Comparison of ENCODE assay signal across 26 cellular contexts in the genomic region with DNA sequence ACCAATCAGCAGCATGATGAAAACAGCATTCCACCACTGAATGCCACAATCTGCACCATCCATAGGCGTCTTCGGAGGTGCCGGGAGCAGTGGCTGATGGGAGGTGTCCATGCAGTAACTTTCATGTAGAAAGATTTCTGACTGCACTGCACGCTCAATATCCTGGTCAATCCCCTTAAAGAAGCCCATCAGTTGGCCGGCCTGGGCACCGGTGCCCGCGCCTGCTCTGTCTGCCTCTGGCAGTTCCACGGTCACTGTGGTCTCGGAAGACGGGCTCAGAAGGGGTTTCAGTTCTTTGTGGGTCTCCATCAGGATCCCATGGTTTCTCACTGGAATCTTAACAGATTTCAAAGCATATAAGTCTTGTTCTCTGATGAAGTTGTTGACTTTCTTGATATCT.
"Had no signal": no experiment of that assay in that cellular context is flagged by ENCODE, and none has a peak within 500 bp of the region (broad histone marks: within the 10 kb centered on the region; RNA-seq: fewer than 3 reads in every experiment).

No MANE protein-coding gene starts in this region.

- H3K27me3 ChIP-seq: dorsolateral prefrontal cortex, gastrocnemius medialis, heart right ventricle, sigmoid colon, spleen, tibial nerve, upper lobe of left lung had no signal

- H3K79me2 ChIP-seq: parathyroid adenoma had no signal

- H2AFZ ChIP-seq: parathyroid adenoma had no signal

- H3K9me3 Mint-ChIP-seq: immature natural killer cell; naive B cell; natural killer cell treated with Interleukin-12 subunit alpha and Interleukin-12 subunit beta and Interleukin-15 and Interleukin-18, amount 100 ng/mL, for 72 hours; stimulated activated memory B cell treated with anti-CD40 and anti-IgM and Interleukin-4, amounts not matched to agents 10 μg/mL and 1 μg/mL and 100 μg/mL, for 72 hours; stimulated activated naive CD8-positive, alpha-beta T cell treated with anti-CD3 and anti-CD28 coated beads, Interleukin-15, Interleukin-2, amounts not matched to agents 100 ng/mL and 50 ng/mL, for 24 hours had no signal

- H3K27me3 Mint-ChIP-seq: naive B cell; natural killer cell treated with Interleukin-12 subunit alpha and Interleukin-12 subunit beta and Interleukin-15 and Interleukin-18, amount 100 ng/mL, for 72 hours; stimulated activated memory B cell treated with anti-CD40 and anti-IgM and Interleukin-4, amounts not matched to agents 10 μg/mL and 1 μg/mL and 100 μg/mL, for 72 hours; stimulated activated naive CD8-positive, alpha-beta T cell treated with anti-CD3 and anti-CD28 coated beads, Interleukin-15, Interleukin-2, amounts not matched to agents 100 ng/mL and 50 ng/mL, for 24 hours had no signal

- H3K36me3 ChIP-seq: gastrocnemius medialis, neutrophil, prostate gland, thoracic aorta had no signal

- H3K4me1 ChIP-seq: parathyroid adenoma had no signal

- ATAC-seq: esophagus mucosa; gastrocnemius medialis; left colon; left ventricle myocardium superior; lower lobe of right lung; natural killer cell treated with Interleukin-12 subunit alpha and Interleukin-12 subunit beta and Interleukin-15 and Interleukin-18, amount 100 ng/mL, for 72 hours; right cardiac atrium; stimulated activated memory B cell treated with anti-CD40 and anti-IgM and Interleukin-4, amounts not matched to agents 10 μg/mL and 1 μg/mL and 100 μg/mL, for 72 hours had no signal

- H3K36me3 Mint-ChIP-seq: naive B cell; stimulated activated memory B cell treated with anti-CD40 and anti-IgM and Interleukin-4, amounts not matched to agents 10 μg/mL and 1 μg/mL and 100 μg/mL, for 72 hours had no signal

- H3K9ac ChIP-seq: parathyroid adenoma had no signal

- H3K27ac ChIP-seq: epithelial cell of prostate, lower lobe of right lung, neutrophil, parathyroid adenoma, prostate gland, sigmoid colon, skin epidermis, spleen, thoracic aorta, tibial nerve had no signal

- H3K27ac Mint-ChIP-seq: immature natural killer cell; naive B cell; stimulated activated memory B cell treated with anti-CD40 and anti-IgM and Interleukin-4, amounts not matched to agents 10 μg/mL and 1 μg/mL and 100 μg/mL, for 72 hours; stimulated activated naive CD8-positive, alpha-beta T cell treated with anti-CD3 and anti-CD28 coated beads, Interleukin-15, Interleukin-2, amounts not matched to agents 100 ng/mL and 50 ng/mL, for 24 hours had no signal

- H3K9me3 ChIP-seq: gastrocnemius medialis, heart right ventricle, lower lobe of right lung, neutrophil, prostate gland, sigmoid colon, spleen, thoracic aorta, tibial nerve, upper lobe of left lung had no signal

- DNase-seq: effector CD4-positive, alpha-beta T cell; gastrocnemius medialis; immature natural killer cell; left colon; lower lobe of right lung; naive B cell; sigmoid colon; spleen; stimulated activated CD4-positive, alpha-beta T cell treated with anti-CD3 and anti-CD28 coated beads, Interleukin-4, amount 100 ng/mL, for 4 hours had no signal

- H3K4me3 ChIP-seq: gastrocnemius medialis, heart right ventricle, lower lobe of right lung, prostate gland, sigmoid colon, skin epidermis, spleen, thoracic aorta, tibial nerve, upper lobe of left lung had no signal

- H3K4me3 Mint-ChIP-seq: immature natural killer cell; natural killer cell treated with Interleukin-12 subunit alpha and Interleukin-12 subunit beta and Interleukin-15 and Interleukin-18, amount 100 ng/mL, for 72 hours; neural crest cell; stimulated activated memory B cell treated with anti-CD40 and anti-IgM and Interleukin-4, amounts not matched to agents 10 μg/mL and 1 μg/mL and 100 μg/mL, for 72 hours; stimulated activated naive CD8-positive, alpha-beta T cell treated with anti-CD3 and anti-CD28 coated beads, Interleukin-15, Interleukin-2, amounts not matched to agents 100 ng/mL and 50 ng/mL, for 24 hours had no signal
